In the genomic region with DNA sequence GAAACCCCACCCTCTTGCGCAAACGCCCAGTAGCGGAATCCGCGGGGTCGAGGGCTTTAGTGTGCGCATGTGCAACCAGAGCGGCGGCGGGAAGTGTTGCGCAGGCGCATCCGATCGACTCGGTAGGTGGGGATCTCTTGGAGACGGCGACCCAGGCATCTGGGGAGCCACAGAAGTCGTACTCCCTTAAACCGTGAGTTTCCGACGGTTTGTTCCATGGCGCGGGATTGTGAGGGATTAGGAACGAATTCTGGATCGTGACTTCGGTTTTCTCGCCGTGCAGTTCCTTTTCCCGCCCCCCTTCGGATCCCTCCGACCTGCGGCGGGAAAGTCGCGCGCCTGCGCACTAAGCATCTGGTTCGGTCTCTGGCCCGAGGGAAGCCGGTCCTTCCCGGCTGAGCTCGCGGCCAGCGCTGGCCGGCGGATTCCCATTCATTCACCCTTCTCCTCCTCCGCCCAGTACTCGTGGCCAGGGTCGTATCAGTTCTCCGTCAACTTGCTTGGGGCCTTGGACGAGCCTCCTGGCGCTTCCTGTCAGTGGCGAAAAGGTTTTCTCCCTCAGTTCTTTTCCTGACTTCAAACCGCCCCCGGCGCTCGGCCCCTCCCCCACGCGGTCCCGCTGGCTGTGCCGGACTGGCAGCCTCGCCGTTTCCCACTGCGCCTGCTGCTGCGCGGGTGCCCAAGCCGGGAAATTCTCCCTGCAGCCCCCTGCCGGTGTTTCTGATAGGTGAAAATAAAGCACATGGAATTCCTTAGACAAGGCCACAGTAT, we compare ENCODE assay signal across 8 cellular contexts. TPM values are rescaled to one million over a fixed set of nuclear protein-coding genes. Genes with fewer than 3 reads are reported as not detected.
DNase-seq lines count a peak whose midpoint lies in the region; ATAC-seq lines count a peak whose summit lies in the region.

TSS of gene CDC7 (plus strand) at position 96 of the 771 bp plus-strand sequence. CDS start 866 bp downstream, outside the sequence.

- CTCF ChIA-PET in CD8-positive, alpha-beta memory T cell (lab: Charles Lee) = interaction anchor here (1.0 to 2.2 kb wide), 4 partner anchors 11 to 427 kb away, joined by 3 to 14 read pairs (median 5); no protein-coding TSS in a partner anchor
- CTCF ChIA-PET in activated CD8-positive, alpha-beta T cell treated with anti-CD3 and anti-CD28 coated beads, Interleukin-2, amount 10 ng/mL, durations not matched to agents 7 days and 5 days (lab: Charles Lee) = interaction anchor here (0.9 to 3.4 kb wide), 10 partner anchors 11 to 427 kb away, joined by 3 to 17 read pairs (median 6); partner anchors contain the start of gene TGFBR3

- H3K4me1 ChIP-seq in CD8-positive, alpha-beta memory T cell (ENCODE audit: insufficient read depth, low read length) = peaks cover 10% of the 10 kb centered on the region

- peaks cover 22 to 35% (median 34%) of the 10 kb centered on the region in 3 donors for H3K4me1 Mint-ChIP-seq in CD8-positive, alpha-beta memory T cell
- H3K4me1 Mint-ChIP-seq in activated CD8-positive, alpha-beta T cell treated with anti-CD3 and anti-CD28 coated beads, Interleukin-2, amount 10 ng/mL, durations not matched to agents 7 days and 5 days (ENCODE audit: low read depth) = peaks cover 26% of the 10 kb centered on the region

- no peak within 1 kb of the TSS for H3K4me3 Mint-ChIP-seq in CD8-positive, alpha-beta memory T cell
- no peak within 1 kb of the TSS for H3K4me3 Mint-ChIP-seq in activated CD8-positive, alpha-beta T cell treated with anti-CD3 and anti-CD28 coated beads, Interleukin-2, amount 10 ng/mL, durations not matched to agents 7 days and 5 days

- peak within 1 kb of the TSS; percentile 91 for H3K4me3 ChIP-seq in CD8-positive, alpha-beta memory T cell (ENCODE audit: low read length)

- POLR2A ChIA-PET in CD8-positive, alpha-beta memory T cell (lab: Charles Lee) = interaction anchor here (0.6 kb wide), 1 partner anchor 271 kb away, joined by 5 read pairs; no protein-coding TSS in a partner anchor
- POLR2A ChIA-PET in activated CD8-positive, alpha-beta T cell treated with anti-CD3 and anti-CD28 coated beads, Interleukin-2, amount 10 ng/mL, durations not matched to agents 7 days and 5 days (lab: Charles Lee) = interaction anchor here (0.7 to 1.1 kb wide), 4 partner anchors 17 to 569 kb away, joined by 3 to 4 read pairs (median 3); no protein-coding TSS in a partner anchor

- no peak within 1 kb of the TSS for H3K27ac Mint-ChIP-seq in CD8-positive, alpha-beta memory T cell
- H3K27ac Mint-ChIP-seq in activated CD8-positive, alpha-beta T cell treated with anti-CD3 and anti-CD28 coated beads, Interleukin-2, amount 10 ng/mL, durations not matched to agents 7 days and 5 days = no peak within 1 kb of the TSS

- no peaks in the 10 kb centered on the region for H3K9me3 Mint-ChIP-seq in CD8-positive, alpha-beta memory T cell
- no peaks in the 10 kb centered on the region for H3K9me3 Mint-ChIP-seq in activated CD8-positive, alpha-beta T cell treated with anti-CD3 and anti-CD28 coated beads, Interleukin-2, amount 10 ng/mL, durations not matched to agents 7 days and 5 days (ENCODE audit: insufficient read depth)

- peaks cover 0 to 5% (median 0%) of the 10 kb centered on the region in 3 donors for H3K36me3 Mint-ChIP-seq in CD8-positive, alpha-beta memory T cell
- H3K36me3 Mint-ChIP-seq in activated CD8-positive, alpha-beta T cell treated with anti-CD3 and anti-CD28 coated beads, Interleukin-2, amount 10 ng/mL, durations not matched to agents 7 days and 5 days (ENCODE audit: low read depth) = peaks cover 21% of the 10 kb centered on the region

- H3K27me3 Mint-ChIP-seq in CD8-positive, alpha-beta memory T cell = no peaks in the 10 kb centered on the region
- no peaks in the 10 kb centered on the region for H3K27me3 Mint-ChIP-seq in activated CD8-positive, alpha-beta T cell treated with anti-CD3 and anti-CD28 coated beads, Interleukin-2, amount 10 ng/mL, durations not matched to agents 7 days and 5 days (ENCODE audit: low read depth)

- H3K36me3 ChIP-seq in CD8-positive, alpha-beta memory T cell (ENCODE audit: insufficient read depth, low read length) = no peaks in the 10 kb centered on the region

- ATAC-seq in GM19438 (IDR thresholded peaks at IDR 0.05; ENCODE audit: low read depth, unreplicated experiment) (peak; percentile 78), HG03571 (IDR thresholded peaks at IDR 0.05; ENCODE audit: unreplicated experiment) (peak; percentile 78)
- peak; percentile 88 for ATAC-seq in activated CD8-positive, alpha-beta T cell treated with anti-CD3 and anti-CD28 coated beads, Interleukin-2, amount 10 ng/mL, durations not matched to agents 7 days and 5 days

- H3K27me3 ChIP-seq in CD8-positive, alpha-beta memory T cell (ENCODE audit: insufficient read depth, low read length, poor library complexity, severe bottlenecking) = no peaks in the 10 kb centered on the region

- no peaks in the 10 kb centered on the region for H3K9me3 ChIP-seq in CD8-positive, alpha-beta memory T cell (ENCODE audit: low read length)

- DNase-seq in CD8-positive, alpha-beta memory T cell = peak; percentile 66 to 89 (median 84)
- peak; percentile 91 for DNase-seq in NCI-H774 (lab: John Stamatoyannopoulos, UW)
- peak; percentile 90 for DNase-seq in activated CD8-positive, alpha-beta T cell treated with anti-CD3 and anti-CD28 coated beads, Interleukin-2, amount 10 ng/mL, durations not matched to agents 7 days and 5 days
- peak; percentile 76 for DNase-seq in effector CD8-positive, alpha-beta T cell (lab: John Stamatoyannopoulos, UW)
- peak; percentile 90 to 92 for DNase-seq in lung microvascular endothelial cell (ENCODE audit: low read depth in 2 of 2)
- DNase-seq in stimulated activated CD4-positive, alpha-beta T cell treated with anti-CD3 and anti-CD28 coated beads, TNF-alpha, amount 100 ng/mL, for 4 hours (ENCODE audit: low read depth in 3 of 3) = peak; percentile 77 to 82 (median 80)

- peak within 1 kb of the TSS; percentile 70 for H3K27ac ChIP-seq in CD8-positive, alpha-beta memory T cell (ENCODE audit: low read depth, low read length)

RNA-seq across cellular contexts. Expression of gene CDC7, which starts in this region (rescaled TPM):
- total RNA-seq in CD8-positive, alpha-beta memory T cell = 10 to 100 TPM; 24.5 to 28.3 TPM
- 3.3 TPM for polyA plus RNA-seq in CD8-positive, alpha-beta memory T cell
- 10 to 100 TPM; 26.5 to 27.7 TPM for total RNA-seq in activated CD8-positive, alpha-beta T cell treated with anti-CD3 and anti-CD28 coated beads, Interleukin-2, amount 10 ng/mL, durations not matched to agents 7 days and 5 days
- total RNA-seq in lung microvascular endothelial cell = 1.2 and 2.8 TPM in 2 replicates

Comparison
In these comparisons a context has a peak if more than half of its experiments do, and no peak if none do; other contexts are left out.
1. Peak in every context shown above with its lines: DNase-seq, ATAC-seq, H3K4me3 ChIP-seq and H3K27ac ChIP-seq.